Comparison of ENCODE assay signal across 20 cellular contexts in genomic region chr2:176125215-176126054, GRCh38. TPM values are rescaled to one million over a fixed set of nuclear protein-coding genes. Genes with fewer than 3 reads are reported as not detected.
A peak's percentile ranks its signal among the peaks of the same experiment; 100 is the strongest.
DNase-seq lines count a peak whose midpoint lies in the region; ATAC-seq and TF ChIP-seq lines count a peak whose summit lies in the region.
"Had no signal": no experiment of that assay in that cellular context is flagged by ENCODE, and none has a peak within 500 bp of the region (broad histone marks: within the 10 kb centered on the region; RNA-seq: fewer than 3 reads in every experiment).

No MANE protein-coding gene starts in this region.

- no peak overlapping the region for H3K4me3 Mint-ChIP-seq in T-helper 1 cell treated with Interleukin-12 subunit alpha and Interleukin-12 subunit beta and Interleukin-4 antibody, amounts not matched to agents 30 μg/mL and 1 μg/mL, for 36 hours
- H3K4me3 Mint-ChIP-seq in stimulated activated naive B cell treated with anti-CD40 and anti-IgM and Interleukin-4, amounts not matched to agents 10 μg/mL and 1 μg/mL and 100 μg/mL, for 72 hours = no peak overlapping the region
- H3K4me3 Mint-ChIP-seq: activated CD4-positive, alpha-beta T cell treated with anti-CD3 and anti-CD28 coated beads, Interleukin-2, amount 10 ng/mL, durations not matched to agents 24 days and 14 days; activated naive CD4-positive, alpha-beta T cell treated with anti-CD3 and anti-CD28 coated beads for 36 hours; stimulated activated naive CD8-positive, alpha-beta T cell treated with anti-CD3 and anti-CD28 coated beads, Interleukin-15, amount 100 ng/mL, for 72 hours had no signal

- ATAC-seq in stimulated activated naive B cell treated with anti-CD40 and anti-IgM and Interleukin-4, amounts not matched to agents 10 μg/mL and 1 μg/mL and 100 μg/mL, for 72 hours (replicated peaks) = no peak
- ATAC-seq: A549; gastrocnemius medialis; HCT116; lower lobe of right lung; PC-3; psoas muscle; stimulated activated naive CD8-positive, alpha-beta T cell treated with anti-CD3 and anti-CD28 coated beads, Interleukin-15, amount 100 ng/mL, for 72 hours had no signal

- no peaks in the 10 kb centered on the region for H3K9me3 Mint-ChIP-seq in T-helper 1 cell treated with Interleukin-12 subunit alpha and Interleukin-12 subunit beta and Interleukin-4 antibody, amounts not matched to agents 30 μg/mL and 1 μg/mL, for 36 hours
- H3K9me3 Mint-ChIP-seq in stimulated activated naive B cell treated with anti-CD40 and anti-IgM and Interleukin-4, amounts not matched to agents 10 μg/mL and 1 μg/mL and 100 μg/mL, for 72 hours = no peaks in the 10 kb centered on the region
- H3K9me3 Mint-ChIP-seq: activated CD4-positive, alpha-beta T cell treated with anti-CD3 and anti-CD28 coated beads, Interleukin-2, amount 10 ng/mL, durations not matched to agents 24 days and 14 days; activated naive CD4-positive, alpha-beta T cell treated with anti-CD3 and anti-CD28 coated beads for 36 hours; stimulated activated naive CD8-positive, alpha-beta T cell treated with anti-CD3 and anti-CD28 coated beads, Interleukin-15, amount 100 ng/mL, for 72 hours had no signal

- H3K4me3 ChIP-seq in fibroblast of villous mesenchyme (ENCODE audit: low read depth, low read length) = no peak overlapping the region
- H3K4me3 ChIP-seq: A549, colonic mucosa, gastrocnemius medialis, lower lobe of right lung, MG63, psoas muscle had no signal

- no peaks in the 10 kb centered on the region for H3K36me3 Mint-ChIP-seq in T-helper 1 cell treated with Interleukin-12 subunit alpha and Interleukin-12 subunit beta and Interleukin-4 antibody, amounts not matched to agents 30 μg/mL and 1 μg/mL, for 36 hours (ENCODE audit: low read depth)
- peaks cover 2 to 3% of the 10 kb centered on the region in 2 donors for H3K36me3 Mint-ChIP-seq in stimulated activated naive B cell treated with anti-CD40 and anti-IgM and Interleukin-4, amounts not matched to agents 10 μg/mL and 1 μg/mL and 100 μg/mL, for 72 hours
- H3K36me3 Mint-ChIP-seq: naive B cell had no signal

- H3K27ac Mint-ChIP-seq in T-helper 1 cell treated with Interleukin-12 subunit alpha and Interleukin-12 subunit beta and Interleukin-4 antibody, amounts not matched to agents 30 μg/mL and 1 μg/mL, for 36 hours = peak overlapping the region; percentile 13
- peak overlapping the region; percentile 7 for H3K27ac Mint-ChIP-seq in stimulated activated naive B cell treated with anti-CD40 and anti-IgM and Interleukin-4, amounts not matched to agents 10 μg/mL and 1 μg/mL and 100 μg/mL, for 72 hours
- H3K27ac Mint-ChIP-seq: activated naive CD4-positive, alpha-beta T cell treated with anti-CD3 and anti-CD28 coated beads for 36 hours; stimulated activated naive CD8-positive, alpha-beta T cell treated with anti-CD3 and anti-CD28 coated beads, Interleukin-15, amount 100 ng/mL, for 72 hours had no signal

- DNase-seq in T-helper 1 cell (no peak), fibroblast of villous mesenchyme (ENCODE audit: low read depth) (peak; percentile 27), NCI-H2171 treated with DMSO at 0.1 percent for 48 hours (lab: John Stamatoyannopoulos, UW) (no peak), germinal center (ENCODE audit: low spot score) (no peak)
- no peak for DNase-seq in stimulated activated naive B cell treated with anti-CD40 and anti-IgM and Interleukin-4, amounts not matched to agents 10 μg/mL and 1 μg/mL and 100 μg/mL, for 72 hours
- DNase-seq: activated CD4-positive, alpha-beta T cell treated with anti-CD3 and anti-CD28 coated beads, Interleukin-2, amount 10 ng/mL, durations not matched to agents 24 days and 14 days; activated naive CD4-positive, alpha-beta T cell treated with anti-CD3 and anti-CD28 coated beads for 36 hours; colonic mucosa; gastrocnemius medialis; lower lobe of right lung; MG63; naive B cell; NCI-H1694; NCI-H510A treated with DMSO at 0.1 percent for 48 hours; PC-3; psoas muscle had no signal

- peaks cover 78% of the 10 kb centered on the region for H3K27me3 Mint-ChIP-seq in T-helper 1 cell treated with Interleukin-12 subunit alpha and Interleukin-12 subunit beta and Interleukin-4 antibody, amounts not matched to agents 30 μg/mL and 1 μg/mL, for 36 hours (ENCODE audit: low read depth)
- H3K27me3 Mint-ChIP-seq in stimulated activated naive B cell treated with anti-CD40 and anti-IgM and Interleukin-4, amounts not matched to agents 10 μg/mL and 1 μg/mL and 100 μg/mL, for 72 hours = peaks cover 64 to 65% of the 10 kb centered on the region in 2 donors

- TF ChIP-seq CTCF in fibroblast of villous mesenchyme (IDR thresholded peaks at IDR 0.05; ENCODE audit: insufficient read depth, low read depth, low read length) = no peak

- peaks cover 7% of the 10 kb centered on the region for H3K4me1 Mint-ChIP-seq in T-helper 1 cell treated with Interleukin-12 subunit alpha and Interleukin-12 subunit beta and Interleukin-4 antibody, amounts not matched to agents 30 μg/mL and 1 μg/mL, for 36 hours (ENCODE audit: low read depth)
- peaks cover 13 to 33% of the 10 kb centered on the region in 2 donors for H3K4me1 Mint-ChIP-seq in stimulated activated naive B cell treated with anti-CD40 and anti-IgM and Interleukin-4, amounts not matched to agents 10 μg/mL and 1 μg/mL and 100 μg/mL, for 72 hours

RNA-seq across cellular contexts. Expression of gene HOXD9, which starts 2.9 kb away (rescaled TPM):
- total RNA-seq in fibroblast of villous mesenchyme = 10.6 and 11.2 TPM in 2 replicates
- total RNA-seq: activated CD4-positive, alpha-beta T cell treated with anti-CD3 and anti-CD28 coated beads, Interleukin-2, amount 10 ng/mL, durations not matched to agents 24 days and 14 days; activated naive CD4-positive, alpha-beta T cell treated with anti-CD3 and anti-CD28 coated beads for 36 hours; PC-3 had no signal

RNA-seq across cellular contexts. Expression of gene HOXD8, which starts 4.1 kb away (rescaled TPM):
- 11.9 and 15.5 TPM in 2 replicates for total RNA-seq in fibroblast of villous mesenchyme
- total RNA-seq: activated CD4-positive, alpha-beta T cell treated with anti-CD3 and anti-CD28 coated beads, Interleukin-2, amount 10 ng/mL, durations not matched to agents 24 days and 14 days; activated naive CD4-positive, alpha-beta T cell treated with anti-CD3 and anti-CD28 coated beads for 36 hours had no signal

RNA-seq across cellular contexts. Expression of gene HOXD10, which starts 8.9 kb away (rescaled TPM):
- 39.9 and 58.7 TPM in 2 replicates for total RNA-seq in fibroblast of villous mesenchyme
- total RNA-seq: activated CD4-positive, alpha-beta T cell treated with anti-CD3 and anti-CD28 coated beads, Interleukin-2, amount 10 ng/mL, durations not matched to agents 24 days and 14 days; activated naive CD4-positive, alpha-beta T cell treated with anti-CD3 and anti-CD28 coated beads for 36 hours; lower lobe of right lung; PC-3; psoas muscle had no signal

RNA-seq across cellular contexts. Expression of gene HOXD11, which starts 18.4 kb away (rescaled TPM):
- 26.4 and 42.3 TPM in 2 replicates for total RNA-seq in fibroblast of villous mesenchyme
- total RNA-seq: activated CD4-positive, alpha-beta T cell treated with anti-CD3 and anti-CD28 coated beads, Interleukin-2, amount 10 ng/mL, durations not matched to agents 24 days and 14 days; activated naive CD4-positive, alpha-beta T cell treated with anti-CD3 and anti-CD28 coated beads for 36 hours; lower lobe of right lung; PC-3; psoas muscle had no signal

RNA-seq across cellular contexts. Expression of gene HOXD12, which starts 25.8 kb away (rescaled TPM):
- not detected in 2 replicates for total RNA-seq in fibroblast of villous mesenchyme
- total RNA-seq: activated CD4-positive, alpha-beta T cell treated with anti-CD3 and anti-CD28 coated beads, Interleukin-2, amount 10 ng/mL, durations not matched to agents 24 days and 14 days; activated naive CD4-positive, alpha-beta T cell treated with anti-CD3 and anti-CD28 coated beads for 36 hours; colonic mucosa; gastrocnemius medialis; lower lobe of right lung; PC-3; psoas muscle had no signal
